ENCODE assay signal across 15 cellular contexts in genomic region chr12:132690112-132690511, GRCh38. TPM values are rescaled to one million over a fixed set of nuclear protein-coding genes. Genes with fewer than 3 reads are reported as not detected.
A peak's percentile ranks its signal among the peaks of the same experiment; 100 is the strongest.
DNase-seq lines count a peak whose midpoint lies in the region; ATAC-seq, FAIRE-seq and TF ChIP-seq lines count a peak whose summit lies in the region.
"Had no signal": no experiment of that assay in that cellular context is flagged by ENCODE, and none has a peak within 500 bp of the region (broad histone marks: within the 10 kb centered on the region; RNA-seq: fewer than 3 reads in every experiment).

No MANE protein-coding gene starts in this region.

- POLR2A ChIA-PET in T-cell (lab: Charles Lee) (no interaction called here), HepG2 (lab: Yijun Ruan, JAX) (no interaction called here)

- no peaks in the 10 kb centered on the region for H3K27me3 Mint-ChIP-seq in activated T-cell treated with anti-CD3 and anti-CD28 coated beads, Interleukin-2, amount 50 U/mL, for 4 hours (ENCODE audit: low read depth)
- no peaks in the 10 kb centered on the region for H3K27me3 Mint-ChIP-seq in T-cell

- BruUV-seq in HepG2 (replicated peaks; lab: Mats Ljungman, UMichigan), result no TSS peak

- H3K9ac ChIP-seq in HepG2 (ENCODE audit: insufficient read depth, low read depth, low read length), result peak overlapping the region; percentile 60; the same call in 1 of the 2 replicates

- H3K36me3 Mint-ChIP-seq in activated T-cell treated with anti-CD3 and anti-CD28 coated beads, Interleukin-2, amount 50 U/mL, for 4 hours (ENCODE audit: insufficient read depth), result no peaks in the 10 kb centered on the region
- no peaks in the 10 kb centered on the region for H3K36me3 Mint-ChIP-seq in T-cell

- WGBS in HepG2 (ENCODE audit: low lambda C conversion rate), result 91% methylated on average over 9 of the region's 9 CpGs

- peaks cover 5% of the 10 kb centered on the region; the same call in 1 of the 2 replicates for H4K20me1 ChIP-seq in HepG2 (ENCODE audit: insufficient read depth, low read length)

- no peak for ATAC-seq in activated T-cell treated with anti-CD3 and anti-CD28 coated beads, Interleukin-2, amount 50 U/mL, for 4 hours
- ATAC-seq in T-cell (replicated peaks in 1 of 4) (no peak), HepG2 (no peak), thoracic aorta (ENCODE audit: insufficient number of reproducible peaks, low FRiP score, low read depth) (no peak)
- ATAC-seq: gastroesophageal sphincter, upper lobe of right lung had no signal

- no peak for TF ChIP-seq RAD21 in HepG2 (CRISPR knock-in tag; IDR thresholded peaks at IDR 0.05)

- peaks cover 21% of the 10 kb centered on the region for H3K4me1 ChIP-seq in HepG2 (ENCODE audit: insufficient read depth, low read length)
- H3K4me1 ChIP-seq in thoracic aorta (ENCODE audit: control insufficient read depth in 1 of 2, low read depth in 2 of 2), result peaks cover 5 to 17% of the 10 kb centered on the region in 2 donors

- H3K36me3 ChIP-seq in HepG2 (replicated peaks in 1 of 2; ENCODE audit: control insufficient read depth in 1 of 2, insufficient read depth in 2 of 2, low read length in 2 of 2) (peaks cover 2 to 9% of the 10 kb centered on the region in 2 experiments; a peak in 2 of 5 replicates), thoracic aorta (no peaks in the 10 kb centered on the region)
- H3K36me3 ChIP-seq: brain microvascular endothelial cell, upper lobe of right lung had no signal

- TF ChIP-seq EP300 in HepG2 (IDR thresholded peaks at IDR 0.05; ENCODE audit: low read depth in 2 of 2, low read length in 2 of 2), result no peak
- no peak for TF ChIP-seq EP300 in HepG2 (CRISPR knock-in tag; IDR thresholded peaks at IDR 0.05; ENCODE audit: borderline replicate concordance)

- H3K9me3 ChIP-seq in HepG2 (ENCODE audit: low read length), result no peaks in the 10 kb centered on the region
- H3K9me3 ChIP-seq in thoracic aorta, result no peaks in the 10 kb centered on the region
- H3K9me3 ChIP-seq: gastroesophageal sphincter, upper lobe of right lung had no signal

- FAIRE-seq in HepG2 (lab: Jason Lieb, UNC), result no peak

- CTCF ChIA-PET in T-cell (lab: Charles Lee) (no interaction called here), HepG2 (lab: Yijun Ruan, JAX; ENCODE audit: low intra/inter-chr PET ratio, low total read pairs) (no interaction called here)

- intact Hi-C loops in HepG2 (cut with micrococcal nuclease; ENCODE audit: unreplicated experiment), result no loop called here

- TF ChIP-seq POLR2A in HepG2 (IDR thresholded peaks at IDR 0.05; ENCODE audit: insufficient read depth in 1 of 2, low read depth in 2 of 2, low read length in 2 of 2), result no peak

- no peak overlapping the region for H3K4me2 ChIP-seq in HepG2 (ENCODE audit: low read depth, low read length)

- H3K4me3 ChIP-seq in HepG2 (replicated peaks in 1 of 3; ENCODE audit: insufficient read depth in 1 of 3, low read depth in 2 of 3, low read length in 3 of 3), result no peak overlapping the region; a peak in 1 of 6 replicates
- no peak overlapping the region for H3K4me3 ChIP-seq in thoracic aorta
- H3K4me3 ChIP-seq: gastroesophageal sphincter, upper lobe of right lung had no signal

- no peak for DNase-seq in activated T-cell treated with anti-CD3 and anti-CD28 coated beads, Interleukin-2, amount 50 U/mL, for 4 hours
- DNase-seq in activated T-cell treated with anti-CD3 and anti-CD28 coated beads for 4 hours, result no peak
- no peak for DNase-seq in T-cell
- DNase-seq in HepG2 (ENCODE audit: low spot score), result no peak
- no peak for DNase-seq in thoracic aorta (ENCODE audit: low spot score)
- DNase-seq in foreskin melanocyte, result no peak
- DNase-seq in NCI-H526 treated with DMSO at 0.1 percent for 48 hours (lab: John Stamatoyannopoulos, UW), result no peak
- DNase-seq in GM19240 (ENCODE audit: insufficient read length, low spot score), result no peak
- DNase-seq: brain microvascular endothelial cell; erythroblast; NCI-H146; RPMI8226; stimulated activated CD4-positive, alpha-beta T cell treated with anti-CD3 and anti-CD28 coated beads, Interleukin-12 subunit alpha, Interleukin-12 subunit beta, amount 100 ng/mL, for 4 hours; upper lobe of right lung had no signal

- H3K9me3 Mint-ChIP-seq in activated T-cell treated with anti-CD3 and anti-CD28 coated beads, Interleukin-2, amount 50 U/mL, for 4 hours, result no peaks in the 10 kb centered on the region
- no peaks in the 10 kb centered on the region for H3K9me3 Mint-ChIP-seq in T-cell

- peaks cover 16% of the 10 kb centered on the region for H3K4me1 Mint-ChIP-seq in activated T-cell treated with anti-CD3 and anti-CD28 coated beads, Interleukin-2, amount 50 U/mL, for 4 hours (ENCODE audit: low read depth)
- peaks cover 0 to 23% (median 15%) of the 10 kb centered on the region in 3 donors for H3K4me1 Mint-ChIP-seq in T-cell

- H2AFZ ChIP-seq in HepG2 (ENCODE audit: low read length), result no peak overlapping the region

- H3K27ac ChIP-seq in HepG2 (ENCODE audit: extremely low read length, insufficient read depth, low read length) (no peak overlapping the region), thoracic aorta (peak overlapping the region; percentile 17 to 53)
- H3K27ac ChIP-seq: brain microvascular endothelial cell, gastroesophageal sphincter, upper lobe of right lung had no signal

- H3K4me3 Mint-ChIP-seq in activated T-cell treated with anti-CD3 and anti-CD28 coated beads, Interleukin-2, amount 50 U/mL, for 4 hours, result peak overlapping the region; percentile 64
- H3K4me3 Mint-ChIP-seq in T-cell, result peak overlapping the region in 2 of 3 donors; percentile 48 to 75

- no peak overlapping the region for H3K27ac Mint-ChIP-seq in T-cell

- H3K27me3 ChIP-seq in HepG2 (ENCODE audit: control insufficient read depth in 1 of 2, insufficient read depth in 2 of 2, low read length in 2 of 2) (no peaks in the 10 kb centered on the region), thoracic aorta (replicated peaks; ENCODE audit: insufficient read depth) (no peaks in the 10 kb centered on the region)
- H3K27me3 ChIP-seq: brain microvascular endothelial cell, gastroesophageal sphincter, upper lobe of right lung had no signal

- in situ Hi-C loops in HepG2 (cut with HindIII; ENCODE audit: extremely low pct_ligation_motif_present, low pct_unique_long_range_greater_than_20kb), result no loop called here

- TF ChIP-seq CTCF in HepG2 (CRISPR knock-in tag; IDR thresholded peaks at IDR 0.05), result no peak
- no peak for TF ChIP-seq CTCF in thoracic aorta (IDR thresholded peaks at IDR 0.05)

- peaks cover 21% of the 10 kb centered on the region for H3K79me2 ChIP-seq in HepG2 (ENCODE audit: insufficient read depth, low read length)

RNA-seq across cellular contexts. Expression of gene PXMP2, which starts 2.7 kb away (rescaled TPM):
- total RNA-seq in activated T-cell treated with anti-CD3 and anti-CD28 coated beads, Interleukin-2, amount 50 U/mL, for 4 hours, result 10 to 100 TPM in 1 of 3 donors, 1 to 10 TPM in 2; 5.9 to 11.5 (median 7.0) TPM
- total RNA-seq in T-cell (1 to 10 TPM; 3.1 to 8.9 (median 6.5) TPM), HepG2 (2016; rRNA removed; fragmentation: Illumina TruSeq; extraction: Trizol) (38.3 and 42.9 TPM in 2 replicates), thoracic aorta (10 to 100 TPM; 56.9 to 62.7 TPM)
- 129 and 144 TPM in 2 replicates for total RNA-seq in HepG2 (2016; cell fraction: cytosol; rRNA removed; fragmentation: Illumina TruSeq; extraction: Trizol; ENCODE audit: low read depth)
- total RNA-seq in HepG2 (2016; cell fraction: insoluble cytoplasmic fraction; rRNA removed; fragmentation: Illumina TruSeq; extraction: Trizol), result 34.3 and 45.4 TPM in 2 replicates
- total RNA-seq in HepG2 (2016; cell fraction: membrane; rRNA removed; fragmentation: Illumina TruSeq; extraction: Trizol), result 94.5 and 107 TPM in 2 replicates
- 16.5 and 17.4 TPM in 2 replicates for total RNA-seq in HepG2 (2016; cell fraction: nucleus; rRNA removed; fragmentation: Illumina TruSeq; extraction: Trizol)
- polyA plus RNA-seq in HepG2 (2011; rRNA removed), result 24.4 and 25.5 TPM in 2 replicates
- polyA plus RNA-seq in HepG2 (2011; cell fraction: cytosol; rRNA removed), result 21.8 and 27.1 TPM in 2 replicates
- polyA plus RNA-seq in HepG2 (2011; cell fraction: nucleus; rRNA removed), result 11.1 and 15.6 TPM in 2 replicates
- polyA plus RNA-seq in HepG2 (2012), result 14.0 and 18.0 TPM in 2 replicates
- 136 and 147 TPM in 2 replicates for polyA plus RNA-seq in HepG2 (2016; cell fraction: cytosol; fragmentation: Illumina TruSeq; extraction: Trizol; ENCODE audit: low read depth)
- polyA plus RNA-seq in HepG2 (2016; cell fraction: insoluble cytoplasmic fraction; fragmentation: Illumina TruSeq; extraction: Trizol; ENCODE audit: low read depth), result 33.1 and 37.0 TPM in 2 replicates
- polyA plus RNA-seq in HepG2 (2016; cell fraction: membrane; fragmentation: Illumina TruSeq; extraction: Trizol; ENCODE audit: low read depth), result 87.1 and 93.3 TPM in 2 replicates
- polyA plus RNA-seq in HepG2 (2016; cell fraction: nucleus; fragmentation: Illumina TruSeq; extraction: Trizol; ENCODE audit: insufficient read depth, low read depth), result 39.4 and 39.9 TPM in 2 replicates
- polyA minus RNA-seq in HepG2 (2011; rRNA and poly(A)+ RNA removed; ENCODE audit: low replicate concordance), result 14.3 and 48.1 TPM in 2 replicates
- polyA minus RNA-seq in HepG2 (2011; cell fraction: cytosol; rRNA and poly(A)+ RNA removed), result 4.0 and 7.8 TPM in 2 replicates
- 7.0 and 7.9 TPM in 2 replicates for polyA minus RNA-seq in HepG2 (2011; cell fraction: nucleus; rRNA and poly(A)+ RNA removed)

RNA-seq across cellular contexts. Expression of gene POLE, which starts 3.0 kb away (rescaled TPM):
- total RNA-seq in activated T-cell treated with anti-CD3 and anti-CD28 coated beads, Interleukin-2, amount 50 U/mL, for 4 hours, result 100 to 1,000 TPM in 2 of 3 donors, 10 to 100 TPM in 1; 98.4 to 110 (median 101) TPM
- 10 to 100 TPM; 43.6 to 70.4 (median 66.1) TPM for total RNA-seq in T-cell
- total RNA-seq in HepG2 (2016; rRNA removed; fragmentation: Illumina TruSeq; extraction: Trizol), result 25.7 and 52.2 TPM in 2 replicates
- total RNA-seq in HepG2 (2016; cell fraction: cytosol; rRNA removed; fragmentation: Illumina TruSeq; extraction: Trizol; ENCODE audit: low read depth), result 59.1 and 64.2 TPM in 2 replicates
- total RNA-seq in HepG2 (2016; cell fraction: insoluble cytoplasmic fraction; rRNA removed; fragmentation: Illumina TruSeq; extraction: Trizol), result 20.9 and 52.7 TPM in 2 replicates
- 57.6 and 66.6 TPM in 2 replicates for total RNA-seq in HepG2 (2016; cell fraction: membrane; rRNA removed; fragmentation: Illumina TruSeq; extraction: Trizol)
- total RNA-seq in HepG2 (2016; cell fraction: nucleus; rRNA removed; fragmentation: Illumina TruSeq; extraction: Trizol), result 72.5 and 80.9 TPM in 2 replicates
- polyA plus RNA-seq in HepG2 (2011; rRNA removed), result 23.2 and 25.3 TPM in 2 replicates
- polyA plus RNA-seq in HepG2 (2011; cell fraction: cytosol; rRNA removed), result 4.8 and 9.4 TPM in 2 replicates
- polyA plus RNA-seq in HepG2 (2011; cell fraction: nucleus; rRNA removed), result 134 and 225 TPM in 2 replicates
- 14.9 and 21.3 TPM in 2 replicates for polyA plus RNA-seq in HepG2 (2012)
- 4.1 and 5.2 TPM in 2 replicates for polyA plus RNA-seq in HepG2 (2016; cell fraction: cytosol; fragmentation: Illumina TruSeq; extraction: Trizol; ENCODE audit: low read depth)
- 21.3 and 29.5 TPM in 2 replicates for polyA plus RNA-seq in HepG2 (2016; cell fraction: insoluble cytoplasmic fraction; fragmentation: Illumina TruSeq; extraction: Trizol; ENCODE audit: low read depth)
- polyA plus RNA-seq in HepG2 (2016; cell fraction: membrane; fragmentation: Illumina TruSeq; extraction: Trizol; ENCODE audit: low read depth), result 11.4 and 13.7 TPM in 2 replicates
- 185 and 194 TPM in 2 replicates for polyA plus RNA-seq in HepG2 (2016; cell fraction: nucleus; fragmentation: Illumina TruSeq; extraction: Trizol; ENCODE audit: insufficient read depth, low read depth)
- 104 and 245 TPM in 2 replicates for polyA minus RNA-seq in HepG2 (2011; rRNA and poly(A)+ RNA removed; ENCODE audit: low replicate concordance)
- 12.9 and 22.7 TPM in 2 replicates for polyA minus RNA-seq in HepG2 (2011; cell fraction: cytosol; rRNA and poly(A)+ RNA removed)
- polyA minus RNA-seq in HepG2 (2011; cell fraction: nucleus; rRNA and poly(A)+ RNA removed), result 79.4 and 111 TPM in 2 replicates
- 10 to 100 TPM; 41.3 to 45.7 TPM for total RNA-seq in thoracic aorta

RNA-seq across cellular contexts. Expression of gene PGAM5, which starts 20.5 kb away (rescaled TPM):
- total RNA-seq in activated T-cell treated with anti-CD3 and anti-CD28 coated beads, Interleukin-2, amount 50 U/mL, for 4 hours, result 100 to 1,000 TPM; 128 to 170 (median 147) TPM
- total RNA-seq in T-cell (10 to 100 TPM; 21.3 to 32.4 (median 31.5) TPM), HepG2 (2016; rRNA removed; fragmentation: Illumina TruSeq; extraction: Trizol) (77.1 and 77.9 TPM in 2 replicates), thoracic aorta (10 to 100 TPM; 21.5 to 24.2 TPM)
- total RNA-seq in HepG2 (2016; cell fraction: cytosol; rRNA removed; fragmentation: Illumina TruSeq; extraction: Trizol; ENCODE audit: low read depth), result 37.0 and 40.3 TPM in 2 replicates
- 75.8 and 78.5 TPM in 2 replicates for total RNA-seq in HepG2 (2016; cell fraction: insoluble cytoplasmic fraction; rRNA removed; fragmentation: Illumina TruSeq; extraction: Trizol)
- 82.5 and 88.7 TPM in 2 replicates for total RNA-seq in HepG2 (2016; cell fraction: membrane; rRNA removed; fragmentation: Illumina TruSeq; extraction: Trizol)
- total RNA-seq in HepG2 (2016; cell fraction: nucleus; rRNA removed; fragmentation: Illumina TruSeq; extraction: Trizol), result 27.7 and 31.2 TPM in 2 replicates
- 18.0 and 23.8 TPM in 2 replicates for polyA plus RNA-seq in HepG2 (2011; rRNA removed)
- 15.3 and 23.5 TPM in 2 replicates for polyA plus RNA-seq in HepG2 (2011; cell fraction: cytosol; rRNA removed)
- polyA plus RNA-seq in HepG2 (2011; cell fraction: nucleus; rRNA removed), result 14.4 and 15.9 TPM in 2 replicates
- polyA plus RNA-seq in HepG2 (2012), result 14.5 and 23.5 TPM in 2 replicates
- polyA plus RNA-seq in HepG2 (2016; cell fraction: cytosol; fragmentation: Illumina TruSeq; extraction: Trizol; ENCODE audit: low read depth), result 28.3 and 31.0 TPM in 2 replicates
- 59.5 and 70.5 TPM in 2 replicates for polyA plus RNA-seq in HepG2 (2016; cell fraction: insoluble cytoplasmic fraction; fragmentation: Illumina TruSeq; extraction: Trizol; ENCODE audit: low read depth)
- polyA plus RNA-seq in HepG2 (2016; cell fraction: membrane; fragmentation: Illumina TruSeq; extraction: Trizol; ENCODE audit: low read depth), result 47.3 and 51.7 TPM in 2 replicates
- 43.9 and 45.1 TPM in 2 replicates for polyA plus RNA-seq in HepG2 (2016; cell fraction: nucleus; fragmentation: Illumina TruSeq; extraction: Trizol; ENCODE audit: insufficient read depth, low read depth)
- 89.6 and 210 TPM in 2 replicates for polyA minus RNA-seq in HepG2 (2011; rRNA and poly(A)+ RNA removed; ENCODE audit: low replicate concordance)
- 28.3 and 32.7 TPM in 2 replicates for polyA minus RNA-seq in HepG2 (2011; cell fraction: cytosol; rRNA and poly(A)+ RNA removed)
- polyA minus RNA-seq in HepG2 (2011; cell fraction: nucleus; rRNA and poly(A)+ RNA removed), result 9.9 and 10.2 TPM in 2 replicates
